Comparison of ENCODE assay signal across 8 cellular contexts in the genomic region with DNA sequence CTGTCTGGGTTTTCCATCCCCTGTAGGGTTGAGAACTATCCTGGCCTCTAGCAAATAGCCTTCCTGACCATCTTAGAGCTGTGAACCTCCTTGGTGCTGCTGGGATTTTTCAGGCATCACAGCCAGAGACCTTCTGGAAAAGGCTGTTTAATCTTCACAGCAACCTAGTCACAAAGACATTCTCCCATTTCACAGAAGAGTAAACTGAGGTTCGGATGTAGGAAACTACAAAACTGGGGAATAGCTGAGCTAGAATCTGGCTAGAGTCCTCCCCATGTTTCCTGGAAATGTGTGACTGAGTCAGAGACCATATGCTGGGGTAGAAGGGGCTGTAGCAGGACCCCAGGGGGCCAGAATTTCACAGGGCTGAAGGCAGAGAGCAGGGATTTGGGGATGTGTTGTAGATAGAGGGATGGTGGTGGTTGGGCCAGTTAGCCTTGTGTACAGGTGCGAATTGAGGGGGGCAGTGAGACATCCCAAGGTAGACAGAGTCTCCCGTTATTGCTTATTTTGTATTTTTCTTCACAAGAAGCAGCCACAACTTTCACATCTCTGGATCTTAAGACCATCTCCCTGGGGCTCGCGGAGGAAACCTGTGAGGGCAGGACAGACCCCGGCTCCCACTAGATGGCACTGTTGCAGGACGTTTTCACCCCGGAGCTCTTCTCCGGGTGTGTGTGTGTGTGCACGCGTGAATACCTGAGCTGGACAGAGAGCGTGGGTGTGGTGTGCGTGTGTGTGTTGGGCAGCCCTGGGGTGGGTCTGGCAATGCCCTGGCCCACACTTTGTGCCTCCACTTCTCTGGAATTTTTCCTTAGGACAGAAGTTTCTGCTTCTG.
A peak's percentile ranks its signal among the peaks of the same experiment; 100 is the strongest.
DNase-seq lines count a peak whose midpoint lies in the region; ATAC-seq, FAIRE-seq and TF ChIP-seq lines count a peak whose summit lies in the region.

No MANE protein-coding gene starts in this region.

- H3K4me1 Mint-ChIP-seq in Caco-2 (ENCODE audit: low read depth, unreplicated experiment): peaks cover 5% of the 10 kb centered on the region

- H3K27me3 Mint-ChIP-seq in Caco-2 (ENCODE audit: insufficient read depth, unreplicated experiment): no peaks in the 10 kb centered on the region

- no TSS peak for BruUV-seq in Caco-2 (replicated peaks; lab: Mats Ljungman, UMichigan)

- H3K4me3 ChIP-seq in Caco-2 (ENCODE audit: low read depth, low read length) (no peak overlapping the region), WI38 (ENCODE audit: low read depth, low read length) (no peak overlapping the region), kidney epithelial cell (ENCODE audit: low read depth, low read length) (no peak overlapping the region)

- peaks cover 7% of the 10 kb centered on the region for H3K4me1 ChIP-seq in Caco-2

- H3K9me3 ChIP-seq in Caco-2: no peaks in the 10 kb centered on the region

- DNase-seq in Caco-2 (peak; percentile 69 to 79), H54 (ENCODE audit: insufficient read length, low spot score) (peak; percentile 30), NCI-H1694 (lab: John Stamatoyannopoulos, UW) (peak; percentile 60), kidney epithelial cell (ENCODE audit: low read depth) (no peak)
- peak; percentile 11 for DNase-seq in central memory CD4-positive, alpha-beta T cell
- DNase-seq in stimulated activated CD4-positive, alpha-beta T cell treated with anti-CD3 and anti-CD28 coated beads, Interleukin-2, amount 100 ng/mL, for 48 hours: peak; percentile 62 to 63

- TF ChIP-seq POLR2A in H54 (IDR thresholded peaks at IDR 0.05; ENCODE audit: low read depth, low read length): no peak

- intact Hi-C loops in Caco-2 (cut with micrococcal nuclease; ENCODE audit: unreplicated experiment): loop anchor here (2.0 kb wide), 2 partner anchors 91 to 217 kb away; no protein-coding TSS in a partner anchor

- H3K36me3 Mint-ChIP-seq in Caco-2 (ENCODE audit: insufficient read depth, unreplicated experiment): no peaks in the 10 kb centered on the region

- no peak overlapping the region for H3K27ac Mint-ChIP-seq in Caco-2 (ENCODE audit: unreplicated experiment)

- CTCF ChIA-PET in Caco-2 (lab: Charles Lee): interaction anchor here (0.6 to 3.9 kb wide), 18 partner anchors 9 to 823 kb away, joined by 3 to 42 read pairs (median 4); partner anchors contain the start of gene CLSTN2

- H3K4me3 Mint-ChIP-seq in Caco-2 (ENCODE audit: unreplicated experiment): no peak overlapping the region

- H3K36me3 ChIP-seq in Caco-2 (ENCODE audit: control insufficient read depth, insufficient read depth, low read length) (no peaks in the 10 kb centered on the region), kidney epithelial cell (ENCODE audit: control insufficient read depth, insufficient read depth, low read length) (no peaks in the 10 kb centered on the region)

- FAIRE-seq in H54 (lab: Jason Lieb, UNC): no peak

- peak; percentile 72 to 86 for TF ChIP-seq CTCF in Caco-2 (IDR thresholded peaks at IDR 0.05; ENCODE audit: insufficient read depth in 1 of 2, low read depth in 1 of 2, low read length in 1 of 2, severe bottlenecking in 1 of 2, unreplicated experiment in 1 of 2)
- TF ChIP-seq CTCF in WI38 (IDR thresholded peaks at IDR 0.05; ENCODE audit: low read depth, low read length): peak; percentile 82
- peak; percentile 81 for TF ChIP-seq CTCF in kidney epithelial cell (IDR thresholded peaks at IDR 0.05; ENCODE audit: insufficient read depth, low read length, poor library complexity, severe bottlenecking)

- H3K9me3 Mint-ChIP-seq in Caco-2 (ENCODE audit: unreplicated experiment): no peaks in the 10 kb centered on the region

- POLR2A ChIA-PET in Caco-2 (lab: Charles Lee): interaction anchor here (0.6 kb wide), 1 partner anchor 175 kb away, joined by 10 read pairs; no protein-coding TSS in a partner anchor

- H3K27me3 ChIP-seq in Caco-2 (replicated peaks; ENCODE audit: control insufficient read depth, insufficient read depth, low read length) (no peaks in the 10 kb centered on the region), kidney epithelial cell (ENCODE audit: control insufficient read depth, insufficient read depth, low read length) (peaks cover 4% of the 10 kb centered on the region)

- no peak for ATAC-seq in HG03457 (IDR thresholded peaks at IDR 0.05; ENCODE audit: unreplicated experiment)
